8 cellular contexts compared by ENCODE assay signal in genomic region chr16:68086336-68086821, GRCh38. TPM values are rescaled to one million over a fixed set of nuclear protein-coding genes. Genes with fewer than 3 reads are reported as not detected.
A peak's percentile ranks its signal among the peaks of the same experiment; 100 is the strongest.
DNase-seq lines count a peak whose midpoint lies in the region; ATAC-seq and TF ChIP-seq lines count a peak whose summit lies in the region.

No MANE protein-coding gene starts in this region.

- H3K9ac ChIP-seq in KMS-11 (peak overlapping the region; percentile 81; the same call in 1 of the 2 replicates), skeletal muscle satellite cell (ENCODE audit: low read depth, low read length) (peak overlapping the region; percentile 85)

- H3K4me3 Mint-ChIP-seq in activated T-helper 17 cell treated with anti-CD3 and anti-CD28 coated beads, Interleukin-2, amount 50 U/mL, for 72 hours, result peak overlapping the region; percentile 89

- no peaks in the 10 kb centered on the region for H3K9me3 Mint-ChIP-seq in activated T-helper 17 cell treated with anti-CD3 and anti-CD28 coated beads, Interleukin-2, amount 50 U/mL, for 72 hours

- peaks cover 9% of the 10 kb centered on the region for H3K36me3 Mint-ChIP-seq in activated T-helper 17 cell treated with anti-CD3 and anti-CD28 coated beads, Interleukin-2, amount 50 U/mL, for 72 hours (ENCODE audit: low read depth)

- intact Hi-C loops in posterior vena cava (cut with DNase I), result loop anchor here in 1 of 2 donors (10.0 kb wide), 1 partner anchor 138 kb away; no protein-coding TSS in a partner anchor

- H3K27me3 Mint-ChIP-seq in activated T-helper 17 cell treated with anti-CD3 and anti-CD28 coated beads, Interleukin-2, amount 50 U/mL, for 72 hours, result no peaks in the 10 kb centered on the region

- peaks cover 56% of the 10 kb centered on the region for H3K79me2 ChIP-seq in KMS-11 (ENCODE audit: insufficient read depth, low read depth)

- H3K27me3 ChIP-seq in KMS-11 (ENCODE audit: insufficient read depth, low read depth), result no peaks in the 10 kb centered on the region
- H3K27me3 ChIP-seq in skeletal muscle satellite cell (ENCODE audit: control insufficient read depth, insufficient read depth, low read length), result no peaks in the 10 kb centered on the region

- no peak for ATAC-seq in activated T-helper 17 cell treated with anti-CD3 and anti-CD28 coated beads, Interleukin-2, amount 50 U/mL, for 72 hours (replicated peaks)

- H3K27ac Mint-ChIP-seq in activated T-helper 17 cell treated with anti-CD3 and anti-CD28 coated beads, Interleukin-2, amount 50 U/mL, for 72 hours, result peak overlapping the region; percentile 77

- H3K4me2 ChIP-seq in KMS-11, result peak overlapping the region; percentile 95
- peak overlapping the region; percentile 84 for H3K4me2 ChIP-seq in skeletal muscle satellite cell (ENCODE audit: low read length)

- peaks cover 50% of the 10 kb centered on the region for H3K4me1 Mint-ChIP-seq in activated T-helper 17 cell treated with anti-CD3 and anti-CD28 coated beads, Interleukin-2, amount 50 U/mL, for 72 hours

- no peak overlapping the region for H3K4me3 ChIP-seq in KMS-11 (IDR thresholded peaks at IDR 0.05; ENCODE audit: insufficient read depth, low read depth, low read length)
- H3K4me3 ChIP-seq in skeletal muscle satellite cell (ENCODE audit: low read length), result peak overlapping the region; percentile 81

- peak overlapping the region; percentile 79 for H2AFZ ChIP-seq in KMS-11 (ENCODE audit: low read depth)

- H3K36me3 ChIP-seq in KMS-11 (ENCODE audit: insufficient read depth) (no peaks in the 10 kb centered on the region), skeletal muscle satellite cell (ENCODE audit: insufficient read depth, low read length) (no peaks in the 10 kb centered on the region)

- no peak for TF ChIP-seq CTCF in KMS-11 (conservative IDR thresholded peaks at IDR 0.05; ENCODE audit: low read depth, low read length)

- peak overlapping the region; percentile 88 for H3K27ac ChIP-seq in KMS-11

- peaks cover 6% of the 10 kb centered on the region for H4K20me1 ChIP-seq in KMS-11 (ENCODE audit: insufficient read depth)

- DNase-seq in EH (ENCODE audit: low read depth), result peak; percentile 63
- DNase-seq in hepatic stellate cell (ENCODE audit: low spot score), result peak; percentile 63
- DNase-seq in posterior vena cava (ENCODE audit: low spot score), result no peak
- no peak for DNase-seq in NCI-H1436 (lab: John Stamatoyannopoulos, UW)
- DNase-seq in NCI-H774 (lab: John Stamatoyannopoulos, UW), result no peak

- H3K9me3 ChIP-seq in skeletal muscle satellite cell (replicated peaks; ENCODE audit: low read length), result no peaks in the 10 kb centered on the region

- H3K4me1 ChIP-seq in KMS-11 (ENCODE audit: low read depth, poor library complexity, severe bottlenecking) (peaks cover 68% of the 10 kb centered on the region), skeletal muscle satellite cell (ENCODE audit: control insufficient read depth, insufficient read depth, low read length) (peaks cover 24% of the 10 kb centered on the region)

RNA-seq across cellular contexts. Expression of gene NFATC3, which starts 1.2 kb away (rescaled TPM):
- 10 to 100 TPM; 71.1 to 78.1 TPM for total RNA-seq in activated T-helper 17 cell treated with anti-CD3 and anti-CD28 coated beads, Interleukin-2, amount 50 U/mL, for 72 hours
- total RNA-seq in skeletal muscle satellite cell (2012; rRNA removed), result 16.0 and 16.2 TPM in 2 replicates
- total RNA-seq in posterior vena cava, result 10 to 100 TPM; 28.0 to 30.8 TPM

Comparison
In these comparisons a context has a peak if more than half of its experiments do, and no peak if none do; other contexts are left out.
1. DNase-seq: peak in EH (single experiment) and hepatic stellate cell (single experiment); none in posterior vena cava (single experiment), NCI-H1436 (single experiment) and NCI-H774 (single experiment).